11 cellular contexts compared by ENCODE assay signal in genomic region chr2:163877316-163877715, GRCh38.
DNase-seq lines count a peak whose midpoint lies in the region; ATAC-seq and TF ChIP-seq lines count a peak whose summit lies in the region.
"Had no signal": no experiment of that assay in that cellular context is flagged by ENCODE, and none has a peak within 500 bp of the region (broad histone marks: within the 10 kb centered on the region; RNA-seq: fewer than 3 reads in every experiment).

No MANE protein-coding gene starts in this region.

- ATAC-seq in thoracic aorta (ENCODE audit: insufficient number of reproducible peaks, low FRiP score, low read depth) (no peak), GM19397 (IDR thresholded peaks at IDR 0.05; ENCODE audit: unreplicated experiment) (no peak)
- ATAC-seq: stimulated activated naive CD8-positive, alpha-beta T cell treated with anti-CD3 and anti-CD28 coated beads, Interleukin-15, amount 100 ng/mL, for 72 hours had no signal

- H3K36me3 ChIP-seq in mammary epithelial cell (ENCODE audit: insufficient read depth, low read length) (no peaks in the 10 kb centered on the region), breast epithelium (no peaks in the 10 kb centered on the region), thoracic aorta (no peaks in the 10 kb centered on the region)

- dilution Hi-C loops in mammary epithelial cell (cut with HindIII; ENCODE audit: low sequenced_read_pairs) = no loop called here

- no peaks in the 10 kb centered on the region for H3K79me2 ChIP-seq in mammary epithelial cell (ENCODE audit: insufficient read depth, low read length)

- no TSS peak for BruUV-seq in mammary epithelial cell (replicated peaks; lab: Mats Ljungman, UMichigan)

- CTCF ChIA-PET in mammary epithelial cell (lab: Charles Lee; ENCODE audit: low non-redundant PET) = no interaction called here

- H3K4me3 ChIP-seq in mammary epithelial cell (replicated peaks in 1 of 3; ENCODE audit: insufficient read depth in 1 of 3, low read depth in 2 of 3, low read length in 3 of 3) (no peak overlapping the region), breast epithelium (no peak overlapping the region), astrocyte of the cerebellum (ENCODE audit: low read depth, low read length) (no peak overlapping the region), thoracic aorta (peak overlapping the region; percentile 62)

- no peak overlapping the region for H3K27ac ChIP-seq in mammary epithelial cell (ENCODE audit: insufficient read depth, low read depth, low read length)
- no peak overlapping the region for H3K27ac ChIP-seq in breast epithelium
- peak overlapping the region; percentile 46 to 48 for H3K27ac ChIP-seq in thoracic aorta

- H3K9ac ChIP-seq in mammary epithelial cell (ENCODE audit: insufficient read depth, low read length) = no peak overlapping the region

- intact Hi-C loops in mammary epithelial cell (cut with micrococcal nuclease) (no loop called here), breast epithelium (cut with DNase I; ENCODE audit: low total_unique reads) (no loop called here)

- no peak for TF ChIP-seq POLR2A in breast epithelium (IDR thresholded peaks at IDR 0.05)

- H3K4me1 ChIP-seq in mammary epithelial cell (ENCODE audit: insufficient read depth, low read length) (no peaks in the 10 kb centered on the region), breast epithelium (no peaks in the 10 kb centered on the region), thoracic aorta (ENCODE audit: control insufficient read depth in 1 of 2, low read depth in 2 of 2) (peaks cover 0 to 24% of the 10 kb centered on the region in 2 donors)

- peak overlapping the region; percentile 54 for H2AFZ ChIP-seq in mammary epithelial cell (ENCODE audit: low read depth, low read length)

- H3K9me3 ChIP-seq in mammary epithelial cell (replicated peaks; ENCODE audit: insufficient read depth, low read length) (no peaks in the 10 kb centered on the region), breast epithelium (no peaks in the 10 kb centered on the region), thoracic aorta (no peaks in the 10 kb centered on the region)

- DNase-seq in mammary epithelial cell (no peak), breast epithelium (ENCODE audit: low spot score in 2 of 2) (no peak), astrocyte of the cerebellum (ENCODE audit: low read depth) (peak; percentile 9), iPS-NIHi11 (ENCODE audit: low spot score) (peak; percentile 14), thoracic aorta (ENCODE audit: low spot score) (no peak), superior temporal gyrus (ENCODE audit: extremely low spot score) (no peak), cerebellum (ENCODE audit: low spot score) (no peak)
- DNase-seq: NCI-H1105; NCI-H82; stimulated activated naive CD8-positive, alpha-beta T cell treated with anti-CD3 and anti-CD28 coated beads, Interleukin-15, amount 100 ng/mL, for 72 hours had no signal

- H3K27me3 ChIP-seq in mammary epithelial cell (ENCODE audit: insufficient read depth, low read length) (no peaks in the 10 kb centered on the region), breast epithelium (no peaks in the 10 kb centered on the region), thoracic aorta (replicated peaks; ENCODE audit: insufficient read depth) (no peaks in the 10 kb centered on the region)

- in situ Hi-C loops in mammary epithelial cell (cut with MboI; ENCODE audit: low sequenced_read_pairs in 2 of 2) (no loop called here), astrocyte of the cerebellum (cut with HindIII; ENCODE audit: low sequenced_read_pairs) (no loop called here)

- WGBS in mammary epithelial cell (ENCODE audit: low coverage, missing lambda C conversion rate) = 16% methylated on average over 3 of the region's 3 CpGs

- no peaks in the 10 kb centered on the region for H4K20me1 ChIP-seq in mammary epithelial cell (ENCODE audit: insufficient read depth, low read length)

- H3K4me2 ChIP-seq in mammary epithelial cell (ENCODE audit: insufficient read depth, low read depth, low read length) = peak overlapping the region; percentile 20

- TF ChIP-seq CTCF in mammary epithelial cell (conservative IDR thresholded peaks at IDR 0.05 in 1 of 2, IDR thresholded peaks at IDR 0.05 in 1 of 2; ENCODE audit: extremely low read depth in 1 of 2, insufficient read depth in 1 of 2, low read depth in 1 of 2, low read length in 2 of 2) (no peak), breast epithelium (IDR thresholded peaks at IDR 0.05) (no peak), astrocyte of the cerebellum (IDR thresholded peaks at IDR 0.05; ENCODE audit: low read depth, low read length, missing control alignments) (no peak), thoracic aorta (IDR thresholded peaks at IDR 0.05) (no peak)

Comparison
In these comparisons a context has a peak if more than half of its experiments do, and no peak if none do; other contexts are left out.
1. DNase-seq: peak in astrocyte of the cerebellum (single experiment) and iPS-NIHi11 (single experiment); none in mammary epithelial cell (single experiment), breast epithelium (0 of 2), thoracic aorta (single experiment), superior temporal gyrus (single experiment) and cerebellum (single experiment).
2. H3K27ac ChIP-seq: peak in thoracic aorta (2 of 2); none in mammary epithelial cell (single experiment) and breast epithelium (0 of 2).